Comparison of ENCODE assay signal across 20 cellular contexts in the genomic region with DNA sequence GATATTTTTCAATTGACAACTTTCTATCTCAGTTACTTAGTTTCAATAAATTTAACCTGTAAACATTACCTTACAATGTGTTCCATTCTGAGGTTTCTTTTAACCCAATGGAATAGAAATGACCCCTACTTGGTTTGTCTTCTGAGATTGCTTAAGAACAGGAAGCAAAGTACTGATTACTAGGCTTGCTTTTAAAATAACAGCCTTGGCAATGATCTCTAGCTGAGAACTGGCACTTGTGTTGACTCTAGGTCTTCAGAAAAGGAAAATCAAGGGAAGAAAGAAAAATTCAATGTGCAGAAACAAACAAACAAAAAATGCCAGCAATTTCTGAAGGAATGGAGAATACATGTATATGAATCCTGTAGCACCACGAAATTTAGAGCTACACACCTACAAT.
DNase-seq lines count a peak whose midpoint lies in the region; ATAC-seq and TF ChIP-seq lines count a peak whose summit lies in the region.
"Had no signal": no experiment of that assay in that cellular context is flagged by ENCODE, and none has a peak within 500 bp of the region (broad histone marks: within the 10 kb centered on the region; RNA-seq: fewer than 3 reads in every experiment).

No MANE protein-coding gene starts in this region.

- peaks cover 24% of the 10 kb centered on the region for H3K4me1 ChIP-seq in mammary epithelial cell (ENCODE audit: insufficient read depth, low read length)
- H3K4me1 ChIP-seq: BLaER1 had no signal

- no TSS peak for BruUV-seq in MCF 10A (replicated peaks; lab: Mats Ljungman, UMichigan)
- no TSS peak for BruUV-seq in mammary epithelial cell (replicated peaks; lab: Mats Ljungman, UMichigan)

- H3K27me3 Mint-ChIP-seq in MCF 10A (ENCODE audit: insufficient read depth, unreplicated experiment) (no peaks in the 10 kb centered on the region), immature natural killer cell (ENCODE audit: low read depth in 3 of 3) (peaks cover 0 to 4% (median 0%) of the 10 kb centered on the region in 3 donors)

- H3K4me1 Mint-ChIP-seq in MCF 10A (ENCODE audit: insufficient read depth, unreplicated experiment), result peaks cover 42% of the 10 kb centered on the region
- H3K4me1 Mint-ChIP-seq in immature natural killer cell, result peaks cover 76 to 90% of the 10 kb centered on the region in 2 donors
- H3K4me1 Mint-ChIP-seq in stimulated activated effector memory CD8-positive, alpha-beta T cell treated with anti-CD3 and anti-CD28 coated beads, Interleukin-12 subunit alpha, Interleukin-12 subunit beta, amount 100 ng/mL, for 72 hours, result peaks cover 17% of the 10 kb centered on the region

- H3K36me3 ChIP-seq in mammary epithelial cell (ENCODE audit: insufficient read depth, low read length), result no peaks in the 10 kb centered on the region
- H3K36me3 ChIP-seq: BLaER1 had no signal

- peak; percentile 7 for DNase-seq in MCF 10A (ENCODE audit: unreplicated experiment)
- no peak for DNase-seq in mammary epithelial cell
- DNase-seq in choroid plexus epithelial cell (ENCODE audit: low read depth), result peak; percentile 58
- no peak for DNase-seq in immature natural killer cell
- DNase-seq in stimulated activated effector memory CD8-positive, alpha-beta T cell treated with anti-CD3 and anti-CD28 coated beads, Interleukin-12 subunit alpha, Interleukin-12 subunit beta, amount 100 ng/mL, for 72 hours (ENCODE audit: low spot score in 2 of 2), result no peak
- DNase-seq in inferior parietal cortex (ENCODE audit: extremely low spot score), result no peak
- no peak for DNase-seq in HPDE6-E6E7 (ENCODE audit: extremely low spot score)
- DNase-seq: CD8-positive, alpha-beta T cell; DMS79 treated with DMSO at 0.1 percent for 48 hours; GDM1; GOT3; KG1; NCI-H1092; NCI-H146; NCI-H2081; NCI-H524 had no signal

- H3K79me2 ChIP-seq in mammary epithelial cell (ENCODE audit: insufficient read depth, low read length), result no peaks in the 10 kb centered on the region

- no peak overlapping the region for H3K4me3 ChIP-seq in mammary epithelial cell (replicated peaks in 1 of 3; ENCODE audit: insufficient read depth in 1 of 3, low read depth in 2 of 3, low read length in 3 of 3)
- no peak overlapping the region for H3K4me3 ChIP-seq in choroid plexus epithelial cell (ENCODE audit: low read depth, low read length)
- H3K4me3 ChIP-seq: BLaER1, GM12878 had no signal

- H3K27ac Mint-ChIP-seq in MCF 10A (ENCODE audit: low read depth, unreplicated experiment), result peak overlapping the region; percentile 77
- peak overlapping the region; percentile 14 to 83 (median 64) for H3K27ac Mint-ChIP-seq in immature natural killer cell
- peak overlapping the region; percentile 37 for H3K27ac Mint-ChIP-seq in stimulated activated effector memory CD8-positive, alpha-beta T cell treated with anti-CD3 and anti-CD28 coated beads, Interleukin-12 subunit alpha, Interleukin-12 subunit beta, amount 100 ng/mL, for 72 hours
- H3K27ac Mint-ChIP-seq: CD8-positive, alpha-beta T cell had no signal

- WGBS in mammary epithelial cell (ENCODE audit: low coverage, missing lambda C conversion rate), result 90% methylated on average over 1 of the region's 1 CpG

- dilution Hi-C loops in mammary epithelial cell (cut with HindIII; ENCODE audit: low sequenced_read_pairs), result no loop called here

- H2AFZ ChIP-seq in mammary epithelial cell (ENCODE audit: low read depth, low read length), result no peak overlapping the region

- H3K27me3 ChIP-seq in mammary epithelial cell (ENCODE audit: insufficient read depth, low read length), result no peaks in the 10 kb centered on the region
- H3K27me3 ChIP-seq: BLaER1 had no signal

- H3K27ac ChIP-seq in mammary epithelial cell (ENCODE audit: insufficient read depth, low read depth, low read length), result no peak overlapping the region
- H3K27ac ChIP-seq: 22Rv1, BLaER1 had no signal

- no peaks in the 10 kb centered on the region for H4K20me1 ChIP-seq in mammary epithelial cell (ENCODE audit: insufficient read depth, low read length)
- H4K20me1 ChIP-seq: BLaER1 had no signal

- no peak overlapping the region for H3K4me2 ChIP-seq in mammary epithelial cell (ENCODE audit: insufficient read depth, low read depth, low read length)
- H3K4me2 ChIP-seq: BLaER1 had no signal

- CTCF ChIA-PET in MCF 10A (lab: Yijun Ruan, JAX), result interaction anchor here (1.7 to 1.8 kb wide), 2 partner anchors 18 to 72 kb away, joined by 5 to 8 read pairs; no protein-coding TSS in a partner anchor
- CTCF ChIA-PET in mammary epithelial cell (lab: Charles Lee; ENCODE audit: low non-redundant PET), result no interaction called here

- in situ Hi-C loops in mammary epithelial cell (cut with MboI; ENCODE audit: low sequenced_read_pairs in 2 of 2), result no loop called here

- no peak overlapping the region for H3K9ac ChIP-seq in mammary epithelial cell (ENCODE audit: insufficient read depth, low read length)
- H3K9ac ChIP-seq: BLaER1 had no signal

- no peak for ATAC-seq in stimulated activated effector memory CD8-positive, alpha-beta T cell treated with anti-CD3 and anti-CD28 coated beads, Interleukin-12 subunit alpha, Interleukin-12 subunit beta, amount 100 ng/mL, for 72 hours
- ATAC-seq in HG03139 (IDR thresholded peaks at IDR 0.05; ENCODE audit: unreplicated experiment), result no peak
- ATAC-seq: CD8-positive, alpha-beta T cell; GM12878 had no signal

- H3K9me3 ChIP-seq in mammary epithelial cell (replicated peaks; ENCODE audit: insufficient read depth, low read length), result no peaks in the 10 kb centered on the region
- H3K9me3 ChIP-seq: BLaER1 had no signal

- TF ChIP-seq CTCF in MCF 10A (IDR thresholded peaks at IDR 0.05; ENCODE audit: unreplicated experiment) (no peak), mammary epithelial cell (conservative IDR thresholded peaks at IDR 0.05 in 1 of 2, IDR thresholded peaks at IDR 0.05 in 1 of 2; ENCODE audit: extremely low read depth in 1 of 2, insufficient read depth in 1 of 2, low read depth in 1 of 2, low read length in 2 of 2) (no peak), choroid plexus epithelial cell (conservative IDR thresholded peaks at IDR 0.05; ENCODE audit: low read depth, low read length) (no peak)

- no peaks in the 10 kb centered on the region for H3K9me3 Mint-ChIP-seq in MCF 10A (ENCODE audit: unreplicated experiment)
- no peaks in the 10 kb centered on the region for H3K9me3 Mint-ChIP-seq in immature natural killer cell
- H3K9me3 Mint-ChIP-seq in stimulated activated effector memory CD8-positive, alpha-beta T cell treated with anti-CD3 and anti-CD28 coated beads, Interleukin-12 subunit alpha, Interleukin-12 subunit beta, amount 100 ng/mL, for 72 hours, result no peaks in the 10 kb centered on the region
- H3K9me3 Mint-ChIP-seq: CD8-positive, alpha-beta T cell had no signal

- POLR2A ChIA-PET in MCF 10A (lab: Yijun Ruan, JAX), result interaction anchor here (1.0 to 1.4 kb wide), 3 partner anchors 14 to 77 kb away, joined by 3 read pairs; no protein-coding TSS in a partner anchor

- H3K36me3 Mint-ChIP-seq in MCF 10A (ENCODE audit: insufficient read depth, unreplicated experiment), result no peaks in the 10 kb centered on the region
- H3K36me3 Mint-ChIP-seq in immature natural killer cell, result no peaks in the 10 kb centered on the region
- no peaks in the 10 kb centered on the region for H3K36me3 Mint-ChIP-seq in stimulated activated effector memory CD8-positive, alpha-beta T cell treated with anti-CD3 and anti-CD28 coated beads, Interleukin-12 subunit alpha, Interleukin-12 subunit beta, amount 100 ng/mL, for 72 hours
- H3K36me3 Mint-ChIP-seq: CD8-positive, alpha-beta T cell had no signal

- intact Hi-C loops in MCF 10A (cut with micrococcal nuclease), result no loop called here
- intact Hi-C loops in mammary epithelial cell (cut with micrococcal nuclease), result no loop called here

- H3K4me3 Mint-ChIP-seq in MCF 10A (ENCODE audit: unreplicated experiment) (no peak overlapping the region), immature natural killer cell (peak overlapping the region in 1 of 5 donors; percentile 36)
- H3K4me3 Mint-ChIP-seq in stimulated activated effector memory CD8-positive, alpha-beta T cell treated with anti-CD3 and anti-CD28 coated beads, Interleukin-12 subunit alpha, Interleukin-12 subunit beta, amount 100 ng/mL, for 72 hours, result no peak overlapping the region
- H3K4me3 Mint-ChIP-seq: CD8-positive, alpha-beta T cell had no signal

Comparison
In these comparisons a context has a peak if more than half of its experiments do, and no peak if none do; other contexts are left out.
1. DNase-seq: peak in MCF 10A (single experiment) and choroid plexus epithelial cell (single experiment); none in mammary epithelial cell (single experiment), immature natural killer cell (0 of 3), stimulated activated effector memory CD8-positive, alpha-beta T cell treated with anti-CD3 and anti-CD28 coated beads, Interleukin-12 subunit alpha, Interleukin-12 subunit beta, amount 100 ng/mL, for 72 hours (0 of 2), inferior parietal cortex (single experiment) and HPDE6-E6E7 (single experiment).
2. Peak in every context shown above with its lines, with median percentiles within 50 percentile points of each other: H3K27ac Mint-ChIP-seq.